ENCODE assay signal across 17 cellular contexts in genomic region chr12:129909051-129910020, GRCh38. TPM values are rescaled to one million over a fixed set of nuclear protein-coding genes. Genes with fewer than 3 reads are reported as not detected.
DNase-seq lines count a peak whose midpoint lies in the region; ATAC-seq and TF ChIP-seq lines count a peak whose summit lies in the region.
"Had no signal": no experiment of that assay in that cellular context is flagged by ENCODE, and none has a peak within 500 bp of the region (broad histone marks: within the 10 kb centered on the region; RNA-seq: fewer than 3 reads in every experiment).

No MANE protein-coding gene starts in this region.

- ATAC-seq in stimulated activated naive CD8-positive, alpha-beta T cell treated with anti-CD3 and anti-CD28 coated beads, Interleukin-15, Interleukin-2, amounts not matched to agents 100 U/mL and 50 U/mL, for 24 hours, result no peak
- ATAC-seq in activated CD8-positive, alpha-beta memory T cell treated with anti-CD3 and anti-CD28 coated beads, Interleukin-2, amount 10 ng/mL, durations not matched to agents 7 days and 5 days, result no peak

- no peak overlapping the region for H3K4me3 Mint-ChIP-seq in stimulated activated naive CD8-positive, alpha-beta T cell treated with anti-CD3 and anti-CD28 coated beads, Interleukin-15, Interleukin-2, amounts not matched to agents 100 ng/mL and 50 ng/mL, for 24 hours
- H3K4me3 Mint-ChIP-seq in glutamatergic neuron (ENCODE audit: unreplicated experiment), result no peak overlapping the region
- no peak overlapping the region for H3K4me3 Mint-ChIP-seq in activated CD8-positive, alpha-beta memory T cell treated with anti-CD3 and anti-CD28 coated beads, Interleukin-2, amount 10 ng/mL, durations not matched to agents 7 days and 5 days
- H3K4me3 Mint-ChIP-seq: CD4-positive, alpha-beta memory T cell; HFFc6 had no signal

- H3K27me3 Mint-ChIP-seq in stimulated activated naive CD8-positive, alpha-beta T cell treated with anti-CD3 and anti-CD28 coated beads, Interleukin-15, Interleukin-2, amounts not matched to agents 100 ng/mL and 50 ng/mL, for 24 hours, result peaks cover 19% of the 10 kb centered on the region
- peaks cover 10% of the 10 kb centered on the region for H3K27me3 Mint-ChIP-seq in glutamatergic neuron (ENCODE audit: unreplicated experiment)
- peaks cover 11% of the 10 kb centered on the region for H3K27me3 Mint-ChIP-seq in activated CD8-positive, alpha-beta memory T cell treated with anti-CD3 and anti-CD28 coated beads, Interleukin-2, amount 10 ng/mL, durations not matched to agents 7 days and 5 days

- no peak for DNase-seq in stimulated activated naive CD8-positive, alpha-beta T cell treated with anti-CD3 and anti-CD28 coated beads, Interleukin-15, Interleukin-2, amounts not matched to agents 100 U/mL and 50 U/mL, for 24 hours
- peak; percentile 31 for DNase-seq in glutamatergic neuron
- peak; percentile 65 for DNase-seq in retina
- DNase-seq in activated CD8-positive, alpha-beta memory T cell treated with anti-CD3 and anti-CD28 coated beads, Interleukin-2, amount 10 ng/mL, durations not matched to agents 7 days and 5 days, result no peak
- DNase-seq in NCI-H1436 (lab: John Stamatoyannopoulos, UW), result no peak
- no peak for DNase-seq in midbrain (lab: John Stamatoyannopoulos, UW)
- DNase-seq: ACHN; C1 segment of cervical spinal cord; CD4-positive, alpha-beta memory T cell; DMS153; DMS79 treated with DMSO at 0.1 percent for 48 hours; EL; GOT3; HCEC 1CT; HFFc6 had no signal

- no peak for TF ChIP-seq CTCF in glutamatergic neuron (IDR thresholded peaks at IDR 0.05; ENCODE audit: partially characterized antibody, unreplicated experiment)

- CTCF ChIA-PET in activated CD8-positive, alpha-beta memory T cell treated with anti-CD3 and anti-CD28 coated beads, Interleukin-2, amount 10 ng/mL, durations not matched to agents 7 days and 5 days (lab: Charles Lee), result no interaction called here

- H3K27ac Mint-ChIP-seq in stimulated activated naive CD8-positive, alpha-beta T cell treated with anti-CD3 and anti-CD28 coated beads, Interleukin-15, Interleukin-2, amounts not matched to agents 100 ng/mL and 50 ng/mL, for 24 hours, result peak overlapping the region; percentile 11
- peak overlapping the region; percentile 92 for H3K27ac Mint-ChIP-seq in glutamatergic neuron (ENCODE audit: unreplicated experiment)
- H3K27ac Mint-ChIP-seq in activated CD8-positive, alpha-beta memory T cell treated with anti-CD3 and anti-CD28 coated beads, Interleukin-2, amount 10 ng/mL, durations not matched to agents 7 days and 5 days, result no peak overlapping the region
- H3K27ac Mint-ChIP-seq: CD4-positive, alpha-beta memory T cell; HFFc6 had no signal

- H3K36me3 Mint-ChIP-seq in stimulated activated naive CD8-positive, alpha-beta T cell treated with anti-CD3 and anti-CD28 coated beads, Interleukin-15, Interleukin-2, amounts not matched to agents 100 ng/mL and 50 ng/mL, for 24 hours (ENCODE audit: low read depth), result no peaks in the 10 kb centered on the region
- peaks cover 6% of the 10 kb centered on the region for H3K36me3 Mint-ChIP-seq in glutamatergic neuron (ENCODE audit: unreplicated experiment)
- H3K36me3 Mint-ChIP-seq in activated CD8-positive, alpha-beta memory T cell treated with anti-CD3 and anti-CD28 coated beads, Interleukin-2, amount 10 ng/mL, durations not matched to agents 7 days and 5 days, result no peaks in the 10 kb centered on the region
- H3K36me3 Mint-ChIP-seq: CD4-positive, alpha-beta memory T cell had no signal

- H3K9me3 Mint-ChIP-seq in stimulated activated naive CD8-positive, alpha-beta T cell treated with anti-CD3 and anti-CD28 coated beads, Interleukin-15, Interleukin-2, amounts not matched to agents 100 ng/mL and 50 ng/mL, for 24 hours, result no peaks in the 10 kb centered on the region
- peaks cover 18% of the 10 kb centered on the region for H3K9me3 Mint-ChIP-seq in glutamatergic neuron (ENCODE audit: unreplicated experiment)
- no peaks in the 10 kb centered on the region for H3K9me3 Mint-ChIP-seq in activated CD8-positive, alpha-beta memory T cell treated with anti-CD3 and anti-CD28 coated beads, Interleukin-2, amount 10 ng/mL, durations not matched to agents 7 days and 5 days (ENCODE audit: low read depth)

- no peaks in the 10 kb centered on the region for H3K4me1 Mint-ChIP-seq in stimulated activated naive CD8-positive, alpha-beta T cell treated with anti-CD3 and anti-CD28 coated beads, Interleukin-15, Interleukin-2, amounts not matched to agents 100 ng/mL and 50 ng/mL, for 24 hours (ENCODE audit: low read depth)
- peaks cover 11% of the 10 kb centered on the region for H3K4me1 Mint-ChIP-seq in glutamatergic neuron (ENCODE audit: low read depth, unreplicated experiment)
- no peaks in the 10 kb centered on the region for H3K4me1 Mint-ChIP-seq in activated CD8-positive, alpha-beta memory T cell treated with anti-CD3 and anti-CD28 coated beads, Interleukin-2, amount 10 ng/mL, durations not matched to agents 7 days and 5 days
- H3K4me1 Mint-ChIP-seq: CD4-positive, alpha-beta memory T cell had no signal

RNA-seq across cellular contexts. Expression of gene TMEM132D, which starts 5.5 kb away (rescaled TPM):
- total RNA-seq in glutamatergic neuron (ENCODE audit: unreplicated experiment), result 16.5 TPM
- total RNA-seq in activated CD8-positive, alpha-beta memory T cell treated with anti-CD3 and anti-CD28 coated beads, Interleukin-2, amount 10 ng/mL, durations not matched to agents 7 days and 5 days, result not detected
- total RNA-seq: A172; CD4-positive, alpha-beta memory T cell; HFFc6 had no signal

Comparison
In these comparisons a context has a peak if more than half of its experiments do, and no peak if none do; other contexts are left out.
1. DNase-seq: peak in glutamatergic neuron (single experiment) and retina (single experiment); none in stimulated activated naive CD8-positive, alpha-beta T cell treated with anti-CD3 and anti-CD28 coated beads, Interleukin-15, Interleukin-2, amounts not matched to agents 100 U/mL and 50 U/mL, for 24 hours (single experiment), activated CD8-positive, alpha-beta memory T cell treated with anti-CD3 and anti-CD28 coated beads, Interleukin-2, amount 10 ng/mL, durations not matched to agents 7 days and 5 days (single experiment), NCI-H1436 (single experiment) and midbrain (single experiment).
2. RNA of gene TMEM132D, which starts 5.5 kb away (total RNA-seq): 16.5 TPM in glutamatergic neuron (single experiment); not detected in activated CD8-positive, alpha-beta memory T cell treated with anti-CD3 and anti-CD28 coated beads, Interleukin-2, amount 10 ng/mL, durations not matched to agents 7 days and 5 days; every median in the first group is over 10 times any median in the second.